In the genomic region with DNA sequence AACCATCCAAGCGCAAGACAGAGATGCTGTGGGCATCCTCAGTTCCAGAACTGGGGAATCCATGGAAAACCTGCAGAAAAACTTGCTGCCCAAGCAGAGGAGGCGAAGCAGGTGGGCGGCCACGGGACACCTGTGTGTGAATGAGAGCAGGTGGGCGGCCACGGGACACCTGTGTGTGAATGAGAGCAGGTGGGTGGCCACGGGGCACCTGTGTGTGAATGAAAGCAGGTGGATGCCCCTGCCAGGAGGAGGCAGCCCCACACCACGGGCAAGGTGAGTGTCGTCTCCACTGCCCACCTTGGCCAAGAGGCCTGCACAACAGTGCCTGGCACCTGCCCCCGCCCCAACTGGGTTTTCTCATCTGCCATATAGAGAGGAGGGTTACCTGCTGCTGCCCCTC, we compare ENCODE assay signal across 19 cellular contexts. TPM values are rescaled to one million over a fixed set of nuclear protein-coding genes. Genes with fewer than 3 reads are reported as not detected.
DNase-seq lines count a peak whose midpoint lies in the region; TF ChIP-seq lines count a peak whose summit lies in the region.
"Had no signal": no experiment of that assay in that cellular context is flagged by ENCODE, and none has a peak within 500 bp of the region (broad histone marks: within the 10 kb centered on the region; RNA-seq: fewer than 3 reads in every experiment).

No MANE protein-coding gene starts in this region.

- no peak overlapping the region for H2AFZ ChIP-seq in H9 (ENCODE audit: low read length)
- H2AFZ ChIP-seq in MM.1S (ENCODE audit: low read length): no peak overlapping the region
- H2AFZ ChIP-seq: GM23248 had no signal

- no peak overlapping the region for H3K27ac ChIP-seq in H9 (ENCODE audit: insufficient read length, low read depth, low read length)
- no peak overlapping the region for H3K27ac ChIP-seq in WERI-Rb-1
- no peak overlapping the region for H3K27ac ChIP-seq in MM.1S (ENCODE audit: low read length)
- H3K27ac ChIP-seq: BLaER1, C4-2B, GM23248 had no signal

- no peaks in the 10 kb centered on the region for H3K79me1 ChIP-seq in H9 (ENCODE audit: insufficient read depth, low read depth, low read length, poor library complexity, severe bottlenecking)

- no peak overlapping the region for H2BK120ac ChIP-seq in H9 (ENCODE audit: low read depth, low read length, poor library complexity, severe bottlenecking)

- H3F3A ChIP-seq in MM.1S (ENCODE audit: insufficient read depth, low read length): no peaks in the 10 kb centered on the region

- H2BK5ac ChIP-seq in H9 (ENCODE audit: insufficient read length, low read length): no peak overlapping the region

- H2BK15ac ChIP-seq in H9 (ENCODE audit: low read depth, low read length): no peak overlapping the region

- H3K9me3 Mint-ChIP-seq in H9: no peaks in the 10 kb centered on the region
- H3K9me3 Mint-ChIP-seq in activated naive CD4-positive, alpha-beta T cell treated with anti-CD3 and anti-CD28 coated beads, Interleukin-2, amount 10 ng/mL, durations not matched to agents 7 days and 5 days: no peaks in the 10 kb centered on the region
- H3K9me3 Mint-ChIP-seq: CD8-positive, alpha-beta T cell had no signal

- no peaks in the 10 kb centered on the region for H3K9me3 ChIP-seq in H9 (ENCODE audit: control insufficient read depth, low read depth, low read length)
- no peaks in the 10 kb centered on the region for H3K9me3 ChIP-seq in WERI-Rb-1 (ENCODE audit: severe bottlenecking)
- H3K9me3 ChIP-seq in MM.1S (replicated peaks; ENCODE audit: insufficient read depth, low read length): no peaks in the 10 kb centered on the region
- H3K9me3 ChIP-seq: BLaER1, Caco-2 had no signal

- H3K4me3 ChIP-seq in WERI-Rb-1 (ENCODE audit: low read depth, low read length) (no peak overlapping the region), MM.1S (ENCODE audit: low read length) (no peak overlapping the region)
- H3K4me3 ChIP-seq: BLaER1, GM23248 had no signal

- H4K8ac ChIP-seq in H9 (replicated peaks; ENCODE audit: insufficient read length, low read depth, low read length): no peak overlapping the region

- H3K79me2 ChIP-seq in H9 (ENCODE audit: insufficient read depth, low read length): no peaks in the 10 kb centered on the region
- no peaks in the 10 kb centered on the region for H3K79me2 ChIP-seq in MM.1S (ENCODE audit: low read length)

- peaks cover 6% of the 10 kb centered on the region; the same call in 1 of the 2 replicates for H3K27me3 Mint-ChIP-seq in H9 (ENCODE audit: low read depth)
- peaks cover 13% of the 10 kb centered on the region for H3K27me3 Mint-ChIP-seq in activated naive CD4-positive, alpha-beta T cell treated with anti-CD3 and anti-CD28 coated beads, Interleukin-2, amount 10 ng/mL, durations not matched to agents 7 days and 5 days
- H3K27me3 Mint-ChIP-seq: CD4-positive, CD25-positive, alpha-beta regulatory T cell had no signal

- H2AK5ac ChIP-seq in H9 (ENCODE audit: insufficient read length, low read length): no peak overlapping the region

- CTCF ChIA-PET in activated naive CD4-positive, alpha-beta T cell treated with anti-CD3 and anti-CD28 coated beads, Interleukin-2, amount 10 ng/mL, durations not matched to agents 7 days and 5 days (lab: Charles Lee): no interaction called here

- H4K20me1 ChIP-seq in H9 (ENCODE audit: control insufficient read depth, insufficient read depth, insufficient read length): no peaks in the 10 kb centered on the region
- no peaks in the 10 kb centered on the region for H4K20me1 ChIP-seq in MM.1S (ENCODE audit: insufficient read depth, low read length)
- H4K20me1 ChIP-seq: BLaER1 had no signal

- H3T11ph ChIP-seq in H9 (ENCODE audit: low read length): no peak overlapping the region

- H3K36me3 ChIP-seq in WERI-Rb-1 (no peaks in the 10 kb centered on the region), MM.1S (replicated peaks; ENCODE audit: insufficient read depth, low read length) (no peaks in the 10 kb centered on the region)
- H3K36me3 ChIP-seq: BLaER1 had no signal

- H2BK12ac ChIP-seq in H9 (ENCODE audit: insufficient read length, low read depth, low read length): no peak overlapping the region

- H3K4me3 Mint-ChIP-seq in H9: no peak overlapping the region
- no peak overlapping the region for H3K4me3 Mint-ChIP-seq in activated naive CD4-positive, alpha-beta T cell treated with anti-CD3 and anti-CD28 coated beads, Interleukin-2, amount 10 ng/mL, durations not matched to agents 7 days and 5 days
- H3K4me3 Mint-ChIP-seq: B cell; CD4-positive, CD25-positive, alpha-beta regulatory T cell; CD8-positive, alpha-beta T cell; HFFc6 had no signal

- no peaks in the 10 kb centered on the region for H3K36me3 Mint-ChIP-seq in H9 (ENCODE audit: insufficient read depth in 1 of 3, low read depth in 3 of 3)
- H3K36me3 Mint-ChIP-seq in activated naive CD4-positive, alpha-beta T cell treated with anti-CD3 and anti-CD28 coated beads, Interleukin-2, amount 10 ng/mL, durations not matched to agents 7 days and 5 days: no peaks in the 10 kb centered on the region
- H3K36me3 Mint-ChIP-seq: CD4-positive, CD25-positive, alpha-beta regulatory T cell; CD8-positive, alpha-beta T cell had no signal

- no peak overlapping the region for H4K5ac ChIP-seq in H9 (ENCODE audit: insufficient read length, low read depth, low read length)

- no peaks in the 10 kb centered on the region for H3K9me2 ChIP-seq in MM.1S (replicated peaks; ENCODE audit: insufficient read depth, low read length)

- H3K4me1 Mint-ChIP-seq in H9: peaks cover 7 to 19% of the 10 kb centered on the region in 2 experiments
- H3K4me1 Mint-ChIP-seq in activated naive CD4-positive, alpha-beta T cell treated with anti-CD3 and anti-CD28 coated beads, Interleukin-2, amount 10 ng/mL, durations not matched to agents 7 days and 5 days: no peaks in the 10 kb centered on the region
- H3K4me1 Mint-ChIP-seq: B cell; CD4-positive, CD25-positive, alpha-beta regulatory T cell had no signal

- H3K14ac ChIP-seq in H9 (ENCODE audit: insufficient read depth, low read length): no peak overlapping the region

- no peak overlapping the region for H3K4ac ChIP-seq in H9 (ENCODE audit: low read depth, low read length)

- H3K56ac ChIP-seq in H9 (ENCODE audit: insufficient read length, low read depth, low read length): no peak overlapping the region

- peak; percentile 2 for DNase-seq in AG20443 (ENCODE audit: low spot score)
- DNase-seq in H9: peak; percentile 22
- DNase-seq in WERI-Rb-1: no peak
- peak; percentile 81 for DNase-seq in posterior vena cava (ENCODE audit: low spot score)
- no peak for DNase-seq in MM.1S
- no peak for DNase-seq in activated naive CD4-positive, alpha-beta T cell treated with anti-CD3 and anti-CD28 coated beads, Interleukin-2, amount 10 ng/mL, durations not matched to agents 7 days and 5 days
- no peak for DNase-seq in HPDE6-E6E7 (ENCODE audit: extremely low spot score)
- DNase-seq: Caco-2; CD4-positive, CD25-positive, alpha-beta regulatory T cell; CD8-positive, alpha-beta T cell; DMS153; DND-41; GM23248; H7; HFFc6 had no signal

- WGBS in H9 (ENCODE audit: extremely low coverage, insufficient read length, low lambda C conversion rate): no CpG with 5 or more reads among the region's 10 CpGs

- TF ChIP-seq CTCF in H9 (conservative IDR thresholded peaks at IDR 0.05) (no peak), WERI-Rb-1 (IDR thresholded peaks at IDR 0.05; ENCODE audit: low read depth, low read length) (0 out of 2 replicates have a peak, but pooled peaks have one; percentile 12), MM.1S (IDR thresholded peaks at IDR 0.05; ENCODE audit: low read length) (no peak)

- no peak overlapping the region for H3K9ac ChIP-seq in H9 (ENCODE audit: extremely low read depth, insufficient read length, low read length)
- H3K9ac ChIP-seq in MM.1S (ENCODE audit: low read length): no peak overlapping the region
- H3K9ac ChIP-seq: BLaER1, GM23248 had no signal

- no peak overlapping the region for H4K91ac ChIP-seq in H9 (ENCODE audit: insufficient read length, low read depth, low read length)

- no peak overlapping the region for H3K4me2 ChIP-seq in H9 (ENCODE audit: insufficient read depth, insufficient read length, low read length)
- no peak overlapping the region for H3K4me2 ChIP-seq in MM.1S (ENCODE audit: low read depth, low read length)
- H3K4me2 ChIP-seq: BLaER1 had no signal

- H3K4me1 ChIP-seq in H9 (ENCODE audit: insufficient read depth, low read length): no peaks in the 10 kb centered on the region
- no peaks in the 10 kb centered on the region for H3K4me1 ChIP-seq in MM.1S (ENCODE audit: low read length)
- H3K4me1 ChIP-seq: BLaER1, Caco-2 had no signal

- H3K18ac ChIP-seq in H9 (ENCODE audit: insufficient read length, low read depth, low read length): no peak overlapping the region

- no peak overlapping the region for H2BK20ac ChIP-seq in H9 (ENCODE audit: low read depth, low read length, poor library complexity, severe bottlenecking)

- no peaks in the 10 kb centered on the region for H3K23me2 ChIP-seq in H9 (ENCODE audit: insufficient read length, low read depth, low read length, poor library complexity, severe bottlenecking)

- H3K23ac ChIP-seq in H9 (ENCODE audit: insufficient read length, low read depth, low read length): no peak overlapping the region

- H3K27ac Mint-ChIP-seq in H9: no peak overlapping the region
- no peak overlapping the region for H3K27ac Mint-ChIP-seq in activated naive CD4-positive, alpha-beta T cell treated with anti-CD3 and anti-CD28 coated beads, Interleukin-2, amount 10 ng/mL, durations not matched to agents 7 days and 5 days
- H3K27ac Mint-ChIP-seq: B cell; CD4-positive, CD25-positive, alpha-beta regulatory T cell; CD8-positive, alpha-beta T cell; HFFc6 had no signal

- intact Hi-C loops in posterior vena cava (cut with DNase I): no loop called here

- H3K27me3 ChIP-seq in H9 (ENCODE audit: insufficient read depth, low read length) (no peaks in the 10 kb centered on the region), WERI-Rb-1 (ENCODE audit: insufficient read depth, low read depth, severe bottlenecking) (no peaks in the 10 kb centered on the region), MM.1S (replicated peaks; ENCODE audit: insufficient read depth, low read length) (no peaks in the 10 kb centered on the region)
- H3K27me3 ChIP-seq: BLaER1 had no signal

RNA-seq across cellular contexts. Expression of a gene that starts 59.2 kb away (rescaled TPM):
- total RNA-seq in H9 (2021) (0.22 TPM in 1 of 2 replicates, not detected in the other), posterior vena cava (under 1 TPM; 0.76 to 0.97 TPM)
- total RNA-seq: A172; B cell; Caco-2; CD4-positive, CD25-positive, alpha-beta regulatory T cell; CD8-positive, alpha-beta T cell; HFFc6 had no signal

Comparison
In these comparisons a context has a peak if more than half of its experiments do, and no peak if none do; other contexts are left out.
1. DNase-seq: peak in AG20443 (single experiment), H9 (single experiment) and posterior vena cava (single experiment); none in WERI-Rb-1 (single experiment), MM.1S (single experiment), activated naive CD4-positive, alpha-beta T cell treated with anti-CD3 and anti-CD28 coated beads, Interleukin-2, amount 10 ng/mL, durations not matched to agents 7 days and 5 days (single experiment) and HPDE6-E6E7 (single experiment).